Comparison of ENCODE assay signal across 15 cellular contexts in the genomic region with DNA sequence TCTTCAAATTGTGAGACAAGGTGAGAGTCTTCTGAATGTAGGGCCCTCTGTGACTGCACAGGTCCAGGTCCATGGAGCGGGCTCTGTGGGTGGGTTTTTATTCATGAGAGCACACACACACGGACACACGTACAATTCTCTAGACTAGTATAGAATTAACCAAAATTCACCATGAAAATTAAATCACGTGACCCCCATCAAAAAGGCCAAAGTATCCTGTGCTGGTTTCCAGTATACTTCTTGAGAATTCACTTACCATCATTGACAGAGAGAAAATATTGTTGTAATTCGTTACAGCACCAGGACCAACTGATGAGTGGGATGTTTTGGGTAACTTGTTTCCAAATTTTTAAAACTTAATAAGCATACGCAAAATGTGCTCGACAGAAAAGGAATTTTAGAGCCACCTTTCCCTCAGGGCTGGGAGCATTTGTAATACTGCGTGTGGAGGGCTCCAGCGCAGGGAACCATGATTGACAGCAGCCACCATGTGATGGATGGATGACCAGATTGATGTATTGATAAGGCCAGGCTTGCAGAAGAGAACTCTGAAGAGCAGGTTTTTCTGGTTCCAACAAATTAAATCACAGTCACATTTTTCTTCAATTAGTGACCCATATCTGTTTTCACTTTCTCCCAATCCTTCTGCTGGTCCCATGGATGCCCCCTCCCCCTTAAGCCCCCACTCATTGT. TPM values are rescaled to one million over a fixed set of nuclear protein-coding genes. Genes with fewer than 3 reads are reported as not detected.
A peak's percentile ranks its signal among the peaks of the same experiment; 100 is the strongest.
DNase-seq lines count a peak whose midpoint lies in the region; ATAC-seq and TF ChIP-seq lines count a peak whose summit lies in the region.
"Had no signal": no experiment of that assay in that cellular context is flagged by ENCODE, and none has a peak within 500 bp of the region (broad histone marks: within the 10 kb centered on the region; RNA-seq: fewer than 3 reads in every experiment).

No MANE protein-coding gene starts in this region.

- POLR2A ChIA-PET in Caco-2 (lab: Charles Lee): no interaction called here

- H3K4me3 ChIP-seq in Caco-2 (ENCODE audit: low read depth, low read length) (no peak overlapping the region), Peyer's patch (no peak overlapping the region)

- H3K9me3 ChIP-seq in Caco-2 (no peaks in the 10 kb centered on the region), Peyer's patch (no peaks in the 10 kb centered on the region)

- BruUV-seq in Caco-2 (replicated peaks; lab: Mats Ljungman, UMichigan): no TSS peak

- H3K9me3 Mint-ChIP-seq in naive B cell: no peaks in the 10 kb centered on the region
- no peaks in the 10 kb centered on the region for H3K9me3 Mint-ChIP-seq in Caco-2 (ENCODE audit: unreplicated experiment)

- H3K36me3 ChIP-seq in Caco-2 (ENCODE audit: control insufficient read depth, insufficient read depth, low read length) (no peaks in the 10 kb centered on the region; the same call in 1 of the 2 replicates), Peyer's patch (no peaks in the 10 kb centered on the region)

- no peaks in the 10 kb centered on the region for H3K27me3 ChIP-seq in Caco-2 (replicated peaks; ENCODE audit: control insufficient read depth, insufficient read depth, low read length)
- H3K27me3 ChIP-seq in Peyer's patch: no peaks in the 10 kb centered on the region

- H3K27ac Mint-ChIP-seq in naive B cell (peak overlapping the region; percentile 79 to 98 (median 82)), Caco-2 (ENCODE audit: unreplicated experiment) (no peak overlapping the region)

- no peaks in the 10 kb centered on the region for H3K27me3 Mint-ChIP-seq in naive B cell
- no peaks in the 10 kb centered on the region for H3K27me3 Mint-ChIP-seq in Caco-2 (ENCODE audit: insufficient read depth, unreplicated experiment)

- H3K27ac ChIP-seq in Peyer's patch: peak overlapping the region in 2 of 4 donors; percentile 56 to 66
- H3K27ac ChIP-seq: 22Rv1 had no signal

- TF ChIP-seq POLR2A in Peyer's patch (IDR thresholded peaks at IDR 0.05): no peak

- TF ChIP-seq CTCF in Caco-2 (IDR thresholded peaks at IDR 0.05; ENCODE audit: insufficient read depth in 1 of 2, low read depth in 1 of 2, low read length in 1 of 2, severe bottlenecking in 1 of 2, unreplicated experiment in 1 of 2) (no peak), Peyer's patch (IDR thresholded peaks at IDR 0.05) (no peak)

- H3K4me1 Mint-ChIP-seq in naive B cell: peaks cover 56 to 84% (median 73%) of the 10 kb centered on the region in 3 donors
- peaks cover 19% of the 10 kb centered on the region for H3K4me1 Mint-ChIP-seq in Caco-2 (ENCODE audit: low read depth, unreplicated experiment)

- peaks cover 14% of the 10 kb centered on the region for H3K4me1 ChIP-seq in Caco-2
- H3K4me1 ChIP-seq in Peyer's patch: peaks cover 0 to 26% (median 2%) of the 10 kb centered on the region in 4 donors

- ATAC-seq in naive B cell (ENCODE audit: low read depth in 2 of 2) (no peak), GM21423 (IDR thresholded peaks at IDR 0.05; ENCODE audit: unreplicated experiment) (no peak), HG02885 (IDR thresholded peaks at IDR 0.05; ENCODE audit: poor library complexity, unreplicated experiment) (no peak)

- DNase-seq in DMS53 (lab: John Stamatoyannopoulos, UW) (peak; percentile 13), DMS53 treated with DMSO at 0.1 percent for 48 hours (lab: John Stamatoyannopoulos, UW; ENCODE audit: unreplicated experiment) (no peak), SK-N-DZ (ENCODE audit: low spot score) (peak; percentile 45), naive B cell (no peak), Caco-2 (no peak), Peyer's patch (no peak)
- DNase-seq: DND-41, HCEC 1CT, NCI-H187 treated with DMSO at 0.1 percent for 48 hours, NCI-H446, NCI-H774, SIG-M5 had no signal

- H3K36me3 Mint-ChIP-seq in naive B cell (no peaks in the 10 kb centered on the region), Caco-2 (ENCODE audit: insufficient read depth, unreplicated experiment) (peaks cover 8% of the 10 kb centered on the region)

- intact Hi-C loops in Caco-2 (cut with micrococcal nuclease; ENCODE audit: unreplicated experiment): no loop called here

- CTCF ChIA-PET in Caco-2 (lab: Charles Lee): no interaction called here

- H3K4me3 Mint-ChIP-seq in naive B cell (peak overlapping the region in 7 of 8 donors; percentile 15 to 89 (median 72)), Caco-2 (ENCODE audit: unreplicated experiment) (no peak overlapping the region)

RNA-seq across cellular contexts. Expression of a gene that starts 14.9 kb away (rescaled TPM):
- not detected in 2 replicates for polyA plus RNA-seq in SK-N-DZ (2014; cell fraction: cytosol; rRNA removed)
- not detected in 2 replicates for polyA plus RNA-seq in SK-N-DZ (2014; cell fraction: nucleus; rRNA removed)
- polyA plus RNA-seq in naive B cell (ENCODE audit: low read depth in 6 of 6): under 1 TPM in 1 of 6 donors, not detected in 5; 0.21 TPM
- total RNA-seq in Caco-2 (2022) (not detected in 2 replicates), Peyer's patch (not detected)

RNA-seq across cellular contexts. Expression of a gene that starts 18.0 kb away (rescaled TPM):
- not detected in 2 replicates for polyA plus RNA-seq in SK-N-DZ (2014; cell fraction: cytosol; rRNA removed)
- not detected in 2 replicates for polyA plus RNA-seq in SK-N-DZ (2014; cell fraction: nucleus; rRNA removed)
- 100 to 1,000 TPM; 152 to 280 (median 196) TPM for polyA plus RNA-seq in naive B cell (ENCODE audit: low read depth in 6 of 6)
- total RNA-seq in Caco-2 (2022) (0.30 and 0.36 TPM in 2 replicates), Peyer's patch (10 to 100 TPM; 49.3 to 79.5 (median 50.1) TPM)

Comparison
In these comparisons a context has a peak if more than half of its experiments do, and no peak if none do; other contexts are left out.
1. DNase-seq: peak in DMS53 (single experiment) and SK-N-DZ (single experiment); none in DMS53 treated with DMSO at 0.1 percent for 48 hours (single experiment), naive B cell (single experiment), Caco-2 (0 of 2) and Peyer's patch (0 of 3).
2. RNA of a gene that starts 18.0 kb away (total RNA-seq): 49.3 to 79.5 TPM in Peyer's patch; 0.30 to 0.36 TPM in Caco-2; every median in the first group is over 10 times any median in the second.